ENCODE assay signal across 11 cellular contexts in the genomic region with DNA sequence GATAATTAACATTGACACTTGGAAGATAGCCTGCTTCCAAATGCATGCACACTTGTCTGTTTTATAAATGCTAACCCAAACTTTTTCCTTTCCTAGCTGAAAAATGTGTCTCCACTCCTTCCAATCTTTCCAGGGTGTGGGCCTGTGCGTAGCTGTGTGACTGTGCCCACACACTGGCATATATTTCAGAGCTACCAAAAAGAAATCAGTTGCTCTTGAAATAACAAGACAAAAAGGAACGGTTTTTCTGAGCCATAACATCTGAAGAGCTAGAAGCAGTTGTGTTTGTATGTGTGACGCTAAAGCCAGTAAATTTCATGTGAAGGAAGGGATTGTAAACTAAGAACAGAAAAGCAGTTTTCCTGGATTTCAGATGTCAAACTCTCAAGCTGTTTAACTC.
DNase-seq lines count a peak whose midpoint lies in the region; ATAC-seq, FAIRE-seq and TF ChIP-seq lines count a peak whose summit lies in the region.
"Had no signal": no experiment of that assay in that cellular context is flagged by ENCODE, and none has a peak within 500 bp of the region (broad histone marks: within the 10 kb centered on the region; RNA-seq: fewer than 3 reads in every experiment).

No MANE protein-coding gene starts in this region.

- WGBS in esophagus muscularis mucosa = 42% methylated on average over 3 of the region's 3 CpGs

- TF ChIP-seq CTCF in natural killer cell (IDR thresholded peaks at IDR 0.05) (no peak), esophagus muscularis mucosa (IDR thresholded peaks at IDR 0.05) (no peak), omental fat pad (IDR thresholded peaks at IDR 0.05) (no peak)

- H3K4me1 Mint-ChIP-seq in natural killer cell treated with Interleukin-12 subunit alpha and Interleukin-12 subunit beta and Interleukin-15 and Interleukin-18, amount 100 ng/mL, for 72 hours (ENCODE audit: low read depth in 2 of 2) = peaks cover 53 to 55% of the 10 kb centered on the region in 2 donors
- H3K4me1 Mint-ChIP-seq in natural killer cell = peaks cover 53 to 70% of the 10 kb centered on the region in 2 donors

- peaks cover 91 to 100% (median 98%) of the 10 kb centered on the region in 4 donors for H3K4me1 ChIP-seq in esophagus muscularis mucosa

- H3K4me3 Mint-ChIP-seq in natural killer cell treated with Interleukin-12 subunit alpha and Interleukin-12 subunit beta and Interleukin-15 and Interleukin-18, amount 100 ng/mL, for 72 hours = no peak overlapping the region
- no peak overlapping the region for H3K4me3 Mint-ChIP-seq in natural killer cell
- H3K4me3 Mint-ChIP-seq: endodermal cell had no signal

- H3K9me3 Mint-ChIP-seq in natural killer cell treated with Interleukin-12 subunit alpha and Interleukin-12 subunit beta and Interleukin-15 and Interleukin-18, amount 100 ng/mL, for 72 hours = no peaks in the 10 kb centered on the region
- no peaks in the 10 kb centered on the region for H3K9me3 Mint-ChIP-seq in natural killer cell
- H3K9me3 Mint-ChIP-seq: endodermal cell had no signal

- FAIRE-seq in GM12892 (lab: Jason Lieb, UNC) = no peak

- H3K36me3 ChIP-seq in esophagus muscularis mucosa = peaks cover 0 to 13% (median 4%) of the 10 kb centered on the region in 4 donors

- no peaks in the 10 kb centered on the region for H3K27me3 Mint-ChIP-seq in natural killer cell treated with Interleukin-12 subunit alpha and Interleukin-12 subunit beta and Interleukin-15 and Interleukin-18, amount 100 ng/mL, for 72 hours
- H3K27me3 Mint-ChIP-seq in natural killer cell (ENCODE audit: low read depth in 2 of 2) = no peaks in the 10 kb centered on the region

- TF ChIP-seq EP300 in esophagus muscularis mucosa (IDR thresholded peaks at IDR 0.05) = peak; percentile 65

- intact Hi-C loops in natural killer cell (cut with micrococcal nuclease) = no loop called here
- intact Hi-C loops in esophagus muscularis mucosa (cut with DNase I) = loop anchor here (5.0 to 10.0 kb wide), 2 partner anchors 59 to 434 kb away; no protein-coding TSS in a partner anchor

- peak overlapping the region; percentile 29 to 84 for H3K27ac Mint-ChIP-seq in natural killer cell treated with Interleukin-12 subunit alpha and Interleukin-12 subunit beta and Interleukin-15 and Interleukin-18, amount 100 ng/mL, for 72 hours
- peak overlapping the region in 1 of 2 donors; percentile 9 for H3K27ac Mint-ChIP-seq in natural killer cell
- H3K27ac Mint-ChIP-seq: endodermal cell had no signal

- TF ChIP-seq POLR2A in esophagus muscularis mucosa (IDR thresholded peaks at IDR 0.05; ENCODE audit: low read depth) = no peak
- no peak for TF ChIP-seq POLR2A in GM12892 (IDR thresholded peaks at IDR 0.05; ENCODE audit: low read depth, low read length)

- DNase-seq in natural killer cell treated with Interleukin-12 subunit alpha and Interleukin-12 subunit beta and Interleukin-15 and Interleukin-18, amount 100 ng/mL, for 72 hours (ENCODE audit: low spot score) = no peak
- DNase-seq in natural killer cell = no peak
- no peak for DNase-seq in esophagus muscularis mucosa (ENCODE audit: extremely low spot score)
- peak; percentile 52 for DNase-seq in putamen (ENCODE audit: low spot score)
- DNase-seq in GM12892 (ENCODE audit: insufficient read length) = no peak
- no peak for DNase-seq in omental fat pad (ENCODE audit: low spot score)
- no peak for DNase-seq in effector CD8-positive, alpha-beta T cell (lab: John Stamatoyannopoulos, UW)
- DNase-seq: endodermal cell, NCI-H1092 treated with DMSO at 0.1 percent for 48 hours had no signal

- no peak for ATAC-seq in natural killer cell treated with Interleukin-12 subunit alpha and Interleukin-12 subunit beta and Interleukin-15 and Interleukin-18, amount 100 ng/mL, for 72 hours
- ATAC-seq in natural killer cell = no peak
- ATAC-seq in omental fat pad (ENCODE audit: low FRiP score) = no peak
- no peak for ATAC-seq in GM18517 (IDR thresholded peaks at IDR 0.05; ENCODE audit: unreplicated experiment)
- ATAC-seq: activated CD4-positive, CD25-positive, alpha-beta regulatory T cell treated with anti-CD3 and anti-CD28 coated beads, Interleukin-2, amount 50 U/mL, for 24 hours had no signal

- H3K27ac ChIP-seq in esophagus muscularis mucosa (replicated peaks in 1 of 4) = peak overlapping the region; percentile 81 to 89 (median 86)

- H3K4me3 ChIP-seq in esophagus muscularis mucosa = no peak overlapping the region

- H3K36me3 Mint-ChIP-seq in natural killer cell treated with Interleukin-12 subunit alpha and Interleukin-12 subunit beta and Interleukin-15 and Interleukin-18, amount 100 ng/mL, for 72 hours = no peaks in the 10 kb centered on the region
- no peaks in the 10 kb centered on the region for H3K36me3 Mint-ChIP-seq in natural killer cell

- H3K27me3 ChIP-seq in esophagus muscularis mucosa = no peaks in the 10 kb centered on the region

- no peaks in the 10 kb centered on the region for H3K9me3 ChIP-seq in esophagus muscularis mucosa
